23 cellular contexts compared by ENCODE assay signal in genomic region chr16:22177968-22178934, GRCh38. TPM values are rescaled to one million over a fixed set of nuclear protein-coding genes. Genes with fewer than 3 reads are reported as not detected.
A peak's percentile ranks its signal among the peaks of the same experiment; 100 is the strongest.
DNase-seq lines count a peak whose midpoint lies in the region; ATAC-seq and TF ChIP-seq lines count a peak whose summit lies in the region.
"Had no signal": no experiment of that assay in that cellular context is flagged by ENCODE, and none has a peak within 500 bp of the region (broad histone marks: within the 10 kb centered on the region; RNA-seq: fewer than 3 reads in every experiment).

No MANE protein-coding gene starts in this region.

- H3K4me2 ChIP-seq in GM23338 (no peak overlapping the region), neuronal stem cell (ENCODE audit: insufficient read depth, low read length, poor library complexity, severe bottlenecking) (no peak overlapping the region)
- H3K4me2 ChIP-seq: BLaER1 treated with 17β-estradiol and CSF1 and Interleukin-3, amounts not matched to agents 10 nM and 100 nM had no signal

- H3K27me3 Mint-ChIP-seq in GM23338 (ENCODE audit: insufficient read depth, low read depth, poor library complexity) (peaks cover 18% of the 10 kb centered on the region), Calu3 (ENCODE audit: unreplicated experiment) (peaks cover 45% of the 10 kb centered on the region)
- H3K27me3 Mint-ChIP-seq: B cell had no signal

- H4K8ac ChIP-seq in neuronal stem cell (ENCODE audit: low read depth, low read length), result no peak overlapping the region

- H3K27ac ChIP-seq in GM23338 (ENCODE audit: low read depth) (no peak overlapping the region), body of pancreas (no peak overlapping the region), neuronal stem cell (replicated peaks; ENCODE audit: low read length) (no peak overlapping the region)
- H3K27ac ChIP-seq: BLaER1 treated with 17β-estradiol and CSF1 and Interleukin-3, amounts not matched to agents 10 nM and 100 nM; GM23248; HL-60 had no signal

- no peaks in the 10 kb centered on the region for H3K27me3 ChIP-seq in GM23338 (ENCODE audit: insufficient read depth)
- no peaks in the 10 kb centered on the region for H3K27me3 ChIP-seq in body of pancreas
- peaks cover 0 to 13% (median 0%) of the 10 kb centered on the region in 3 experiments for H3K27me3 ChIP-seq in neuronal stem cell (ENCODE audit: control insufficient read depth in 3 of 3, insufficient read depth in 3 of 3, low read depth in 1 of 3, low read length in 3 of 3)
- H3K27me3 ChIP-seq: BLaER1 treated with 17β-estradiol and CSF1 and Interleukin-3, amounts not matched to agents 10 nM and 100 nM had no signal

- no peaks in the 10 kb centered on the region for H3K4me1 ChIP-seq in GM23338 (ENCODE audit: insufficient read depth)
- H3K4me1 ChIP-seq in body of pancreas, result no peaks in the 10 kb centered on the region
- no peaks in the 10 kb centered on the region for H3K4me1 ChIP-seq in neuronal stem cell (ENCODE audit: control insufficient read depth in 2 of 2, insufficient read depth in 1 of 2, low read depth in 1 of 2, low read length in 2 of 2)

- no peaks in the 10 kb centered on the region for H3K4me1 Mint-ChIP-seq in GM23338
- no peaks in the 10 kb centered on the region for H3K4me1 Mint-ChIP-seq in Calu3 (ENCODE audit: low read depth, unreplicated experiment)

- H3K4ac ChIP-seq in neuronal stem cell (ENCODE audit: low read length), result no peak overlapping the region

- H2AFZ ChIP-seq in GM23338 (no peak overlapping the region), neuronal stem cell (ENCODE audit: low read length) (no peak overlapping the region)
- H2AFZ ChIP-seq: GM23248 had no signal

- no peak overlapping the region for H3K18ac ChIP-seq in neuronal stem cell (ENCODE audit: low read length)

- H3K36me3 Mint-ChIP-seq in GM23338 (ENCODE audit: low read depth), result no peaks in the 10 kb centered on the region
- no peaks in the 10 kb centered on the region for H3K36me3 Mint-ChIP-seq in Calu3 (ENCODE audit: insufficient read depth, unreplicated experiment)

- no peak overlapping the region for H3K23ac ChIP-seq in neuronal stem cell (ENCODE audit: low read depth, low read length, poor library complexity)

- 66 to 79% methylated on average over 8 to 18 of the region's 18 CpGs for WGBS in body of pancreas, 2 donors
- WGBS in neuronal stem cell (ENCODE audit: extremely low coverage in 2 of 2, insufficient read length in 2 of 2, insufficient replicate concordance in 1 of 2), 2 donors, result no CpG with 5 or more reads among the region's 18 CpGs

- H2BK15ac ChIP-seq in neuronal stem cell (ENCODE audit: low read length), result no peak overlapping the region

- H3K9me2 ChIP-seq in GM23338 (ENCODE audit: insufficient read depth), result no peaks in the 10 kb centered on the region

- H3K14ac ChIP-seq in neuronal stem cell (ENCODE audit: low read length), result peak overlapping the region; percentile 4

- no peak overlapping the region for H2BK120ac ChIP-seq in neuronal stem cell (ENCODE audit: low read depth, low read length)

- H3K9me3 ChIP-seq in body of pancreas (no peaks in the 10 kb centered on the region), neuronal stem cell (replicated peaks in 1 of 2; ENCODE audit: control insufficient read depth in 2 of 2, insufficient read depth in 1 of 2, low read depth in 1 of 2, low read length in 2 of 2) (no peaks in the 10 kb centered on the region)
- H3K9me3 ChIP-seq: BLaER1 treated with 17β-estradiol and CSF1 and Interleukin-3, amounts not matched to agents 10 nM and 100 nM had no signal

- H3K9ac ChIP-seq in neuronal stem cell (ENCODE audit: low read depth, low read length, poor library complexity), result peak overlapping the region; percentile 30
- H3K9ac ChIP-seq: BLaER1 treated with 17β-estradiol and CSF1 and Interleukin-3, amounts not matched to agents 10 nM and 100 nM; GM23248 had no signal

- H3K9me3 Mint-ChIP-seq in GM23338, result no peaks in the 10 kb centered on the region
- H3K9me3 Mint-ChIP-seq in Calu3 (ENCODE audit: low read depth, unreplicated experiment), result no peaks in the 10 kb centered on the region
- H3K9me3 Mint-ChIP-seq: CD8-positive, alpha-beta T cell had no signal

- TF ChIP-seq CTCF in GM23338 (conservative IDR thresholded peaks at IDR 0.05; ENCODE audit: low read depth in 2 of 2), result no peak
- no peak for TF ChIP-seq CTCF in body of pancreas (IDR thresholded peaks at IDR 0.05)
- TF ChIP-seq CTCF in Calu3 (IDR thresholded peaks at IDR 0.05; ENCODE audit: unreplicated experiment), result no peak

- no peak overlapping the region for H3K27ac Mint-ChIP-seq in GM23338
- H3K27ac Mint-ChIP-seq in Calu3 (ENCODE audit: unreplicated experiment), result no peak overlapping the region
- H3K27ac Mint-ChIP-seq: B cell; CD8-positive, alpha-beta T cell had no signal

- H3K36me3 ChIP-seq in GM23338 (ENCODE audit: insufficient read depth) (no peaks in the 10 kb centered on the region), body of pancreas (replicated peaks in 1 of 2; ENCODE audit: insufficient read depth in 1 of 2, low read depth in 2 of 2) (no peaks in the 10 kb centered on the region), neuronal stem cell (replicated peaks in 1 of 2; ENCODE audit: control insufficient read depth in 2 of 2, insufficient read depth in 2 of 2, low read length in 2 of 2) (no peaks in the 10 kb centered on the region)
- H3K36me3 ChIP-seq: BLaER1 treated with 17β-estradiol and CSF1 and Interleukin-3, amounts not matched to agents 10 nM and 100 nM had no signal

- no peak overlapping the region for H4K91ac ChIP-seq in neuronal stem cell (ENCODE audit: low read depth, low read length, poor library complexity)

- no TSS peak for BruUV-seq in Calu3 (replicated peaks; lab: Mats Ljungman, UMichigan)

- no peaks in the 10 kb centered on the region for H3F3A ChIP-seq in GM23338 (replicated peaks; ENCODE audit: low read depth)

- ATAC-seq in GM23338 (peak; percentile 39; the same call in 1 of the 3 replicates), body of pancreas (peak; percentile 9), HG03520 (IDR thresholded peaks at IDR 0.05; ENCODE audit: unreplicated experiment) (no peak), GM19397 (IDR thresholded peaks at IDR 0.05; ENCODE audit: unreplicated experiment) (no peak)
- ATAC-seq: CD8-positive, alpha-beta T cell; GM12878 had no signal

- no peak overlapping the region for H2BK12ac ChIP-seq in neuronal stem cell (ENCODE audit: low read length)

- DNase-seq in GM23338 (ENCODE audit: low spot score) (no peak), body of pancreas (no peak), neuronal stem cell (ENCODE audit: low spot score) (no peak), Calu3 (no peak), T-helper 1 cell (no peak)
- DNase-seq: 8988T; CD8-positive, alpha-beta T cell; DMS 273 treated with DMSO at 0.1 percent for 48 hours; DMS53; DND-41; EL; GM23248; HCEC 1CT; IMR-90; KBM-7 had no signal

- H3K79me2 ChIP-seq in GM23338 (replicated peaks; ENCODE audit: insufficient read depth), result no peaks in the 10 kb centered on the region

- H3K4me3 ChIP-seq in GM23338 (no peak overlapping the region), body of pancreas (no peak overlapping the region), neuronal stem cell (ENCODE audit: low read length in 2 of 2) (no peak overlapping the region)
- H3K4me3 ChIP-seq: BLaER1 treated with 17β-estradiol and CSF1 and Interleukin-3, amounts not matched to agents 10 nM and 100 nM; GM12878; GM23248 had no signal

- TF ChIP-seq POLR2A in body of pancreas (IDR thresholded peaks at IDR 0.05), result no peak

- CTCF ChIA-PET in Calu3 (lab: Charles Lee), result no interaction called here

- H3K4me3 Mint-ChIP-seq in GM23338, result no peak overlapping the region
- H3K4me3 Mint-ChIP-seq in Calu3 (ENCODE audit: low read depth, unreplicated experiment), result no peak overlapping the region
- H3K4me3 Mint-ChIP-seq: B cell; CD8-positive, alpha-beta T cell had no signal

- H4K20me1 ChIP-seq in GM23338 (replicated peaks; ENCODE audit: insufficient read depth), result no peaks in the 10 kb centered on the region
- H4K20me1 ChIP-seq: BLaER1 treated with 17β-estradiol and CSF1 and Interleukin-3, amounts not matched to agents 10 nM and 100 nM had no signal

- H2AK5ac ChIP-seq in neuronal stem cell (ENCODE audit: low read depth, low read length), result peak overlapping the region; percentile 56

- H3K79me1 ChIP-seq in neuronal stem cell (ENCODE audit: low read depth, low read length), result peaks cover 3% of the 10 kb centered on the region

- intact Hi-C loops in body of pancreas (cut with DNase I) (loop anchor here (10.0 kb wide), 1 partner anchor 233 kb away; no protein-coding TSS in a partner anchor), Calu3 (cut with micrococcal nuclease; ENCODE audit: unreplicated experiment) (no loop called here)

- H2BK5ac ChIP-seq in neuronal stem cell (ENCODE audit: low read length), result no peak overlapping the region

TF ChIP-seq in GM23338, 12 proteins besides CTCF, POLR2A, EP300 and RAD21:
- TF ChIP-seq, protein P1, sequence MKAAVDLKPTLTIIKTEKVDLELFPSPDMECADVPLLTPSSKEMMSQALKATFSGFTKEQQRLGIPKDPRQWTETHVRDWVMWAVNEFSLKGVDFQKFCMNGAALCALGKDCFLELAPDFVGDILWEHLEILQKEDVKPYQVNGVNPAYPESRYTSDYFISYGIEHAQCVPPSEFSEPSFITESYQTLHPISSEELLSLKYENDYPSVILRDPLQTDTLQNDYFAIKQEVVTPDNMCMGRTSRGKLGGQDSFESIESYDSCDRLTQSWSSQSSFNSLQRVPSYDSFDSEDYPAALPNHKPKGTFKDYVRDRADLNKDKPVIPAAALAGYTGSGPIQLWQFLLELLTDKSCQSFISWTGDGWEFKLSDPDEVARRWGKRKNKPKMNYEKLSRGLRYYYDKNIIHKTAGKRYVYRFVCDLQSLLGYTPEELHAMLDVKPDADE (IDR thresholded peaks at IDR 0.05), result no peak
- TF ChIP-seq ZNF331 (CRISPR knock-in tag; IDR thresholded peaks at IDR 0.05; ENCODE audit: low read depth) (no peak), CREB1 (CRISPR knock-in tag; IDR thresholded peaks at IDR 0.05; ENCODE audit: low read depth) (no peak), POLR2AphosphoS5 (IDR thresholded peaks at IDR 0.05; ENCODE audit: low read depth) (no peak), ZNF114 (CRISPR knock-in tag; IDR thresholded peaks at IDR 0.05) (no peak), EZH2 (IDR thresholded peaks at IDR 0.05; ENCODE audit: low read depth, unreplicated experiment) (no peak), EZH2phosphoT487 (IDR thresholded peaks at IDR 0.05; ENCODE audit: unreplicated experiment) (no peak)
TF ChIP-seq in GM23338: peak in this region for 0.

RNA-seq across cellular contexts. Expression of gene SDR42E2, which starts 15.9 kb away (rescaled TPM):
- 0.08 TPM in 1 of 2 replicates, not detected in the other for total RNA-seq in GM23338 (2014; rRNA removed; shearing (Covaris generic))
- 0.15 and 0.26 TPM in 2 replicates for polyA plus RNA-seq in GM23338 (2016; fragmentation: Nextera tagmentation; extraction: Ambion mirVana)
- total RNA-seq in body of pancreas, result under 1 TPM in 1 of 2 donors, not detected in 1; 0.66 TPM
- 0.03 TPM for polyA plus RNA-seq in neuronal stem cell (2013, experiment 1 of 2)
- 0.01 TPM for polyA plus RNA-seq in neuronal stem cell (2013, experiment 2 of 2)
- not detected in 2 replicates for total RNA-seq in Calu3 (2022)
- total RNA-seq: G401, GM12878, GM23248, HT1080, IMR-90 had no signal
- polyA plus RNA-seq: GM23248, IMR-90 had no signal

RNA-seq across cellular contexts. Expression of gene EEF2K, which starts 27.8 kb away (rescaled TPM):
- 23.9 and 26.8 TPM in 2 replicates for total RNA-seq in GM23338 (2014; rRNA removed; shearing (Covaris generic))
- 5.4 and 5.7 TPM in 2 replicates for polyA plus RNA-seq in GM23338 (2016; fragmentation: Nextera tagmentation; extraction: Ambion mirVana)
- 10 to 100 TPM; 23.6 to 25.1 TPM for total RNA-seq in body of pancreas
- polyA plus RNA-seq in neuronal stem cell (2013, experiment 1 of 2), result 6.4 TPM
- 7.4 TPM for polyA plus RNA-seq in neuronal stem cell (2013, experiment 2 of 2)
- 25.8 and 31.8 TPM in 2 replicates for total RNA-seq in Calu3 (2022)

Comparison
In these comparisons a context has a peak if more than half of its experiments do, and no peak if none do; other contexts are left out.
1. ATAC-seq: peak in GM23338 (single experiment) and body of pancreas (single experiment); none in HG03520 (single experiment) and GM19397 (single experiment).